Comparison of ENCODE assay signal across 9 cellular contexts in the genomic region with DNA sequence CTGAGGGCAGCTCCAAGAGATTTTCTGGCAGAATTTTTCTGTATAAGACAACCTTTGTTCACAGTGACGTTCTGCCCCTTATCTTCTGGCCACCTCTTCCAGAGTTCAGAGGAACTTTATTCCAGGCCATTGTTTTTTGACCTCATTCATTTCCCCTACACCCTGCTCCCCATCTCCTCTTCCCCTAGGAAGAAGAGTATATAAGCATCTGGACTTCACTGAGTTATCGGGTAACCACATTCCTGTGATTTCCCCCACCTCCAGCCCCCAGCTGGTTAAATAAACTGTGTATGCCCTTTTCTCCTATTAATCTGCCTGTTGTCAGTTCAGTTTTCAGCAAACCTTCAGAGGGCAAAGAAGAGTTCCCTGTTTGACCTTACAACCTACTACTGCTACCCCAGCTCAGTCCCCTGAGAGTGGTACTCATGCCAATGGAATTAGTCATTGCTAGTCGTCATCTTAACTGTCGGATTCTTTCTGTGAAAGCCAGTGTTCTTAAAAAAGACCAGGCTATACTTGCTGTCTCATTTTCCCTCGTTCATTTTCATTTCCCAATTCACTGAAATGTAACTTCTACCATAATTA. TPM values are rescaled to one million over a fixed set of nuclear protein-coding genes. Genes with fewer than 3 reads are reported as not detected.
DNase-seq lines count a peak whose midpoint lies in the region; ATAC-seq and TF ChIP-seq lines count a peak whose summit lies in the region.
"Had no signal": no experiment of that assay in that cellular context is flagged by ENCODE, and none has a peak within 500 bp of the region (broad histone marks: within the 10 kb centered on the region; RNA-seq: fewer than 3 reads in every experiment).

No MANE protein-coding gene starts in this region.

- H3K9ac ChIP-seq in mesendoderm (ENCODE audit: low read length) = no peak overlapping the region

- H3K9me3 Mint-ChIP-seq in Caco-2 (ENCODE audit: unreplicated experiment) = no peaks in the 10 kb centered on the region
- H3K9me3 Mint-ChIP-seq in brain = peaks cover 3 to 11% (median 6%) of the 10 kb centered on the region in 5 experiments

- peak overlapping the region; percentile 47 for H2BK5ac ChIP-seq in mesendoderm (ENCODE audit: low read length)

- H3K56ac ChIP-seq in mesendoderm (ENCODE audit: low read length) = no peak overlapping the region

- H3K36me3 ChIP-seq in Caco-2 (ENCODE audit: control insufficient read depth, insufficient read depth, low read length) = no peaks in the 10 kb centered on the region
- H3K36me3 ChIP-seq in mesendoderm (ENCODE audit: control insufficient read depth, insufficient read depth, low read length) = no peaks in the 10 kb centered on the region

- H3K4me3 Mint-ChIP-seq in Caco-2 (ENCODE audit: unreplicated experiment) = peak overlapping the region; percentile 64
- no peak overlapping the region for H3K4me3 Mint-ChIP-seq in brain
- H3K4me3 Mint-ChIP-seq: neural crest cell had no signal

- H3K27ac Mint-ChIP-seq in Caco-2 (ENCODE audit: unreplicated experiment) (peak overlapping the region; percentile 94), brain (peak overlapping the region in 3 of 5 experiments; percentile 32 to 78 (median 74))

- no peak overlapping the region for H3K4me3 ChIP-seq in Caco-2 (ENCODE audit: low read depth, low read length)
- no peak overlapping the region for H3K4me3 ChIP-seq in mesendoderm (ENCODE audit: low read length)

- H3K4me1 Mint-ChIP-seq in Caco-2 (ENCODE audit: low read depth, unreplicated experiment) (peaks cover 18% of the 10 kb centered on the region), brain (peaks cover 5% of the 10 kb centered on the region)

- peak overlapping the region; percentile 64 for H2BK120ac ChIP-seq in mesendoderm (ENCODE audit: low read depth, low read length)

- BruUV-seq in Caco-2 (replicated peaks; lab: Mats Ljungman, UMichigan) = no TSS peak

- POLR2A ChIA-PET in Caco-2 (lab: Charles Lee) = no interaction called here

- CTCF ChIA-PET in Caco-2 (lab: Charles Lee) = interaction anchor here (0.8 to 1.1 kb wide), 2 partner anchors 30 to 147 kb away, joined by 3 to 4 read pairs; a partner anchor contains a TSS

- intact Hi-C loops in Caco-2 (cut with micrococcal nuclease; ENCODE audit: unreplicated experiment) = loop anchor here (1.0 to 2.0 kb wide), 4 partner anchors 14 to 171 kb away; a partner anchor contains a TSS

- H3K18ac ChIP-seq in mesendoderm (ENCODE audit: low read length) = peak overlapping the region; percentile 56

- peaks cover 6% of the 10 kb centered on the region for H3K36me3 Mint-ChIP-seq in Caco-2 (ENCODE audit: insufficient read depth, unreplicated experiment)
- H3K36me3 Mint-ChIP-seq in brain = no peaks in the 10 kb centered on the region

- peak; percentile 54 for ATAC-seq in HG03565 (IDR thresholded peaks at IDR 0.05; ENCODE audit: unreplicated experiment)

- H3K9me3 ChIP-seq in Caco-2 = no peaks in the 10 kb centered on the region

- WGBS in mesendoderm (ENCODE audit: extremely low coverage, insufficient coverage, low lambda C conversion rate) = 100% methylated on average over 1 of the region's 5 CpGs

- no peak overlapping the region for H3K4ac ChIP-seq in mesendoderm (ENCODE audit: low read depth, low read length)

- DNase-seq in Caco-2 = peak; percentile 62 to 74
- DNase-seq in mesendoderm = peak; percentile 94
- DNase-seq in DMS79 treated with DMSO at 0.1 percent for 48 hours (lab: John Stamatoyannopoulos, UW) = no peak
- no peak for DNase-seq in NCI-H524 treated with DMSO at 0.1 percent for 48 hours (lab: John Stamatoyannopoulos, UW)
- DNase-seq in NCI-H2196 treated with DMSO at 0.1 percent for 48 hours (lab: John Stamatoyannopoulos, UW; ENCODE audit: unreplicated experiment) = no peak
- no peak for DNase-seq in NCI-H1092 treated with DMSO at 0.1 percent for 48 hours (lab: John Stamatoyannopoulos, UW)

- no peak overlapping the region for H4K8ac ChIP-seq in mesendoderm (ENCODE audit: low read depth, low read length)

- TF ChIP-seq CTCF in Caco-2 (IDR thresholded peaks at IDR 0.05; ENCODE audit: insufficient read depth in 1 of 2, low read depth in 1 of 2, low read length in 1 of 2, severe bottlenecking in 1 of 2, unreplicated experiment in 1 of 2) (no peak), brain (conservative IDR thresholded peaks at IDR 0.05) (no peak)

- H3K27me3 ChIP-seq in Caco-2 (replicated peaks; ENCODE audit: control insufficient read depth, insufficient read depth, low read length) = no peaks in the 10 kb centered on the region
- H3K27me3 ChIP-seq in mesendoderm (ENCODE audit: insufficient read depth, low read length, poor library complexity) = no peaks in the 10 kb centered on the region

- no peak overlapping the region for H4K5ac ChIP-seq in mesendoderm (ENCODE audit: low read length)

- H3K4me1 ChIP-seq in Caco-2 (peaks cover 34% of the 10 kb centered on the region), mesendoderm (ENCODE audit: control insufficient read depth, low read depth, low read length) (peaks cover 13% of the 10 kb centered on the region)

- no peak overlapping the region for H2BK15ac ChIP-seq in mesendoderm (replicated peaks; ENCODE audit: low read depth)

- H2AK5ac ChIP-seq in mesendoderm (ENCODE audit: low read length) = no peak overlapping the region

- no peaks in the 10 kb centered on the region for H3K79me1 ChIP-seq in mesendoderm (ENCODE audit: low read length)

- H3K79me2 ChIP-seq in mesendoderm (ENCODE audit: control insufficient read depth, insufficient read depth, low read length) = no peaks in the 10 kb centered on the region

- H3K27me3 Mint-ChIP-seq in Caco-2 (ENCODE audit: insufficient read depth, unreplicated experiment) = no peaks in the 10 kb centered on the region
- peaks cover 10% of the 10 kb centered on the region for H3K27me3 Mint-ChIP-seq in brain

- peak overlapping the region; percentile 34 for H3K27ac ChIP-seq in mesendoderm (ENCODE audit: low read depth, low read length)

- no peak overlapping the region for H3K4me2 ChIP-seq in mesendoderm (ENCODE audit: low read length)

- H3K23ac ChIP-seq in mesendoderm (ENCODE audit: low read length) = no peak overlapping the region

RNA-seq across cellular contexts. Expression of a gene that starts 14.3 kb away (rescaled TPM):
- 4.5 and 6.1 TPM in 2 replicates for total RNA-seq in Caco-2 (2022)
- 4.0 TPM for polyA plus RNA-seq in brain (ENCODE audit: insufficient read depth, low read depth, low replicate concordance)
- polyA plus RNA-seq in mesendoderm (2013, experiment 1 of 2) = 2.7 TPM
- polyA plus RNA-seq in mesendoderm (2013, experiment 2 of 2) = 2.9 TPM

RNA-seq across cellular contexts. Expression of a gene that starts 30.1 kb away (rescaled TPM):
- total RNA-seq in Caco-2 (2022) = 14.1 TPM in 2 replicates
- polyA plus RNA-seq in brain (ENCODE audit: insufficient read depth, low read depth, low replicate concordance) = 1.7 TPM
- 0.53 TPM for polyA plus RNA-seq in mesendoderm (2013, experiment 1 of 2)
- 0.76 TPM for polyA plus RNA-seq in mesendoderm (2013, experiment 2 of 2)

Comparison
In these comparisons a context has a peak if more than half of its experiments do, and no peak if none do; other contexts are left out.
1. DNase-seq: peak in Caco-2 (2 of 2) and mesendoderm (single experiment); none in DMS79 treated with DMSO at 0.1 percent for 48 hours (single experiment), NCI-H524 treated with DMSO at 0.1 percent for 48 hours (single experiment), NCI-H2196 treated with DMSO at 0.1 percent for 48 hours (single experiment) and NCI-H1092 treated with DMSO at 0.1 percent for 48 hours (single experiment).